In genomic region chr16:17034477-17035252, GRCh38 we compare ENCODE assay signal across 29 cellular contexts.
"Had no signal": no experiment of that assay in that cellular context is flagged by ENCODE, and none has a peak within 500 bp of the region (broad histone marks: within the 10 kb centered on the region; RNA-seq: fewer than 3 reads in every experiment).

No MANE protein-coding gene starts in this region.

- H3K4me3 ChIP-seq: stomach, suprapubic skin, testis, thoracic aorta, thyroid gland, tibial artery, tibial nerve, transverse colon, upper lobe of left lung, upper lobe of right lung, uterus, vagina had no signal

- H3K27me3 ChIP-seq: testis, thyroid gland, tibial artery, tibial nerve, transverse colon, upper lobe of left lung, upper lobe of right lung, uterus, vagina had no signal

- H3K4me1 ChIP-seq: stomach, testis, thyroid gland, tibial artery, tibial nerve, transverse colon, upper lobe of left lung, upper lobe of right lung, uterus, vagina had no signal

- H3K27ac Mint-ChIP-seq: stimulated activated effector memory CD8-positive, alpha-beta T cell treated with anti-CD3 and anti-CD28 coated beads, Interleukin-12 subunit alpha, Interleukin-12 subunit beta, amount 100 ng/mL, for 72 hours; stimulated activated memory B cell treated with anti-CD40 and anti-IgM and Interleukin-4, amounts not matched to agents 10 μg/mL and 1 μg/mL and 100 μg/mL, for 72 hours; stimulated activated naive B cell treated with anti-CD40 and anti-IgM and Interleukin-4, amounts not matched to agents 10 μg/mL and 1 μg/mL and 100 μg/mL, for 72 hours; stimulated activated naive CD8-positive, alpha-beta T cell treated with anti-CD3 and anti-CD28 coated beads, Interleukin-15, amount 100 ng/mL, for 72 hours; stimulated activated naive CD8-positive, alpha-beta T cell treated with anti-CD3 and anti-CD28 coated beads, Interleukin-15, Interleukin-2, amounts not matched to agents 100 ng/mL and 50 ng/mL, for 24 hours; type B pancreatic cell had no signal

- H3K4me3 Mint-ChIP-seq: stimulated activated effector memory CD8-positive, alpha-beta T cell treated with anti-CD3 and anti-CD28 coated beads, Interleukin-12 subunit alpha, Interleukin-12 subunit beta, amount 100 ng/mL, for 72 hours; stimulated activated memory B cell treated with anti-CD40 and anti-IgM and Interleukin-4, amounts not matched to agents 10 μg/mL and 1 μg/mL and 100 μg/mL, for 72 hours; stimulated activated naive B cell treated with anti-CD40 and anti-IgM and Interleukin-4, amounts not matched to agents 10 μg/mL and 1 μg/mL and 100 μg/mL, for 72 hours; stimulated activated naive CD8-positive, alpha-beta T cell treated with anti-CD3 and anti-CD28 coated beads, Interleukin-15, amount 100 ng/mL, for 72 hours; stimulated activated naive CD8-positive, alpha-beta T cell treated with anti-CD3 and anti-CD28 coated beads, Interleukin-15, Interleukin-2, amounts not matched to agents 100 ng/mL and 50 ng/mL, for 24 hours; type B pancreatic cell had no signal

- ATAC-seq: stimulated activated effector memory CD8-positive, alpha-beta T cell treated with anti-CD3 and anti-CD28 coated beads, Interleukin-12 subunit alpha, Interleukin-12 subunit beta, amount 100 ng/mL, for 72 hours; stimulated activated memory B cell treated with anti-CD40 and anti-IgM and Interleukin-4, amounts not matched to agents 10 μg/mL and 1 μg/mL and 100 μg/mL, for 72 hours; stimulated activated naive B cell treated with anti-CD40 and anti-IgM and Interleukin-4, amounts not matched to agents 10 μg/mL and 1 μg/mL and 100 μg/mL, for 72 hours; stimulated activated naive CD8-positive, alpha-beta T cell treated with anti-CD3 and anti-CD28 coated beads, Interleukin-15, amount 100 ng/mL, for 72 hours; stimulated activated naive CD8-positive, alpha-beta T cell treated with anti-CD3 and anti-CD28 coated beads, Interleukin-15, Interleukin-2, amounts not matched to agents 100 U/mL and 50 U/mL, for 24 hours; upper lobe of right lung had no signal

- H3K27me3 Mint-ChIP-seq: stimulated activated memory B cell treated with anti-CD40 and anti-IgM and Interleukin-4, amounts not matched to agents 10 μg/mL and 1 μg/mL and 100 μg/mL, for 72 hours; stimulated activated naive B cell treated with anti-CD40 and anti-IgM and Interleukin-4, amounts not matched to agents 10 μg/mL and 1 μg/mL and 100 μg/mL, for 72 hours; stimulated activated naive CD8-positive, alpha-beta T cell treated with anti-CD3 and anti-CD28 coated beads, Interleukin-15, amount 100 ng/mL, for 72 hours; stimulated activated naive CD8-positive, alpha-beta T cell treated with anti-CD3 and anti-CD28 coated beads, Interleukin-15, Interleukin-2, amounts not matched to agents 100 ng/mL and 50 ng/mL, for 24 hours; type B pancreatic cell had no signal

- H3K9me3 Mint-ChIP-seq: type B pancreatic cell had no signal

- FAIRE-seq: urothelium cell line had no signal

- H3K9me3 ChIP-seq: suprapubic skin, testis, thyroid gland, transverse colon, uterus, vagina had no signal

- DNase-seq: stimulated activated CD4-positive, alpha-beta T cell treated with anti-CD3 and anti-CD28 coated beads, Interleukin-2, amount 100 ng/mL, for 48 hours; stimulated activated CD4-positive, alpha-beta T cell treated with anti-CD3 and anti-CD28 coated beads, Interleukin-4, amount 100 ng/mL, for 1 hour; stimulated activated CD4-positive, alpha-beta T cell treated with anti-CD3 and anti-CD28 coated beads, Interleukin-4, amount 100 ng/mL, for 24 hours; stimulated activated CD4-positive, alpha-beta T cell treated with anti-CD3 and anti-CD28 coated beads, Interleukin-4, amount 100 ng/mL, for 4 hours; stimulated activated CD8-positive, alpha-beta memory T cell treated with anti-CD3 and anti-CD28 coated beads, Interleukin-4, amount 100 ng/mL, for 48 hours; stimulated activated naive B cell treated with anti-CD40 and anti-IgM and Interleukin-4, amounts not matched to agents 10 μg/mL and 1 μg/mL and 100 μg/mL, for 72 hours; stimulated activated naive CD4-positive, alpha-beta T cell; stimulated activated naive CD4-positive, alpha-beta T cell treated with Interleukin-2 at 50 U/mL for 16 hours; stimulated activated naive CD8-positive, alpha-beta T cell treated with anti-CD3 and anti-CD28 coated beads, Interleukin-15, amount 100 ng/mL, for 72 hours; stimulated activated naive CD8-positive, alpha-beta T cell treated with anti-CD3 and anti-CD28 coated beads, Interleukin-15, Interleukin-2, amounts not matched to agents 100 U/mL and 50 U/mL, for 24 hours; stomach; substantia nigra; testis; thyroid gland; tibial artery; transverse colon; trophoblast cell; upper lobe of left lung; upper lobe of right lung; uterus had no signal

- H3K36me3 Mint-ChIP-seq: stimulated activated effector memory CD8-positive, alpha-beta T cell treated with anti-CD3 and anti-CD28 coated beads, Interleukin-12 subunit alpha, Interleukin-12 subunit beta, amount 100 ng/mL, for 72 hours; type B pancreatic cell had no signal

- H3K27ac ChIP-seq: stomach, suprapubic skin, testis, thoracic aorta, thyroid gland, tibial artery, tibial nerve, transverse colon, upper lobe of left lung, upper lobe of right lung, uterus, vagina had no signal

- H3K4me1 Mint-ChIP-seq: stimulated activated effector memory CD8-positive, alpha-beta T cell treated with anti-CD3 and anti-CD28 coated beads, Interleukin-12 subunit alpha, Interleukin-12 subunit beta, amount 100 ng/mL, for 72 hours; stimulated activated memory B cell treated with anti-CD40 and anti-IgM and Interleukin-4, amounts not matched to agents 10 μg/mL and 1 μg/mL and 100 μg/mL, for 72 hours; stimulated activated naive B cell treated with anti-CD40 and anti-IgM and Interleukin-4, amounts not matched to agents 10 μg/mL and 1 μg/mL and 100 μg/mL, for 72 hours; stimulated activated naive CD8-positive, alpha-beta T cell treated with anti-CD3 and anti-CD28 coated beads, Interleukin-15, amount 100 ng/mL, for 72 hours had no signal

- H3K36me3 ChIP-seq: stomach, suprapubic skin, thoracic aorta, thyroid gland, tibial artery, tibial nerve, transverse colon, upper lobe of left lung, upper lobe of right lung, uterus, vagina had no signal
